30 cellular contexts compared by ENCODE assay signal in the genomic region with DNA sequence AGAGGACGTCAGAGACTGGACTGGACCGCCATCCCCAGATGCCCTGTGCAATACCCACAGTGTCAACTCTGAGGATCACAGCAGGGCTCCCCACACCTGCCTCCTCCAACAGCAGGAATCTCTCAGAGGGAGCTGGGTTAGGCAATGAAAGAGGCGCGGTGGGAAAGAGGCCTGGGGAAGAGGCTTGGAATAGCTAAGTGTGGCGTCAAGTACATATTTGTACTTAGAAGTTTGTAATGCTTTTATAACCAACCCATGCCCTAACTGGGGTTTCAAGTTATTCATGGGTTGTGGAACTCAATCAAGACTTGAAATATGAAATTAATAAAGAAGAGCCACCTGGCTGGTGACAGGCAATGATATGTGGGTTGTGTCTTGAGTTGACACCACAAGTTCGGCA. TPM values are rescaled to one million over a fixed set of nuclear protein-coding genes. Genes with fewer than 3 reads are reported as not detected.
"Had no signal": no experiment of that assay in that cellular context is flagged by ENCODE, and none has a peak within 500 bp of the region (broad histone marks: within the 10 kb centered on the region; RNA-seq: fewer than 3 reads in every experiment).

No MANE protein-coding gene starts in this region.

- H3K27ac ChIP-seq: brain microvascular endothelial cell, SJCRH30, SK-N-MC had no signal

- H3K4me3 Mint-ChIP-seq: activated CD4-positive, alpha-beta memory T cell treated with anti-CD3 and anti-CD28 coated beads for 36 hours; activated naive CD8-positive, alpha-beta T cell treated with anti-CD3 and anti-CD28 coated beads for 36 hours; activated T-cell treated with anti-CD3 and anti-CD28 coated beads, Interleukin-2, amount 50 U/mL, for 4 hours; activated T-helper 1 cell treated with anti-CD3 and anti-CD28 coated beads, Interleukin-12 subunit alpha, Interleukin-12 subunit beta, Interleukin-2, Interleukin-4 antibody, amounts not matched to agents 30 ng/mL and 10 ng/mL and 1 ng/mL, durations not matched to agents 14 hours and 24 hours and 36 hours; IgD-negative memory B cell had no signal

- H3K36me3 ChIP-seq: brain microvascular endothelial cell, SJCRH30 had no signal

- H3K36me3 Mint-ChIP-seq: activated CD4-positive, alpha-beta memory T cell treated with anti-CD3 and anti-CD28 coated beads for 36 hours; activated naive CD8-positive, alpha-beta T cell treated with anti-CD3 and anti-CD28 coated beads for 36 hours; IgD-negative memory B cell had no signal

- H3K4me3 ChIP-seq: SJCRH30, SK-N-MC had no signal

- H3K27me3 ChIP-seq: brain microvascular endothelial cell, SJCRH30 had no signal

- DNase-seq: activated CD4-positive, alpha-beta memory T cell treated with anti-CD3 and anti-CD28 coated beads for 36 hours; activated CD4-positive, alpha-beta T cell treated with anti-CD3 and anti-CD28 coated beads, Interleukin-2, amount 50 U/mL, for 1 hour; activated gamma-delta T cell treated with Interleukin-2 at 50 U/mL for 16 hours; activated naive CD4-positive, alpha-beta T cell treated with anti-CD3 and anti-CD28 coated beads, Interleukin-2, amount 50 U/mL, for 16 hours; activated naive CD8-positive, alpha-beta T cell treated with anti-CD3 and anti-CD28 coated beads for 36 hours; activated T-cell treated with anti-CD3 and anti-CD28 coated beads for 4 hours; activated T-cell treated with anti-CD3 and anti-CD28 coated beads, Interleukin-2, amount 50 U/mL, for 4 hours; amniotic stem cell; aorta; brain microvascular endothelial cell; central memory CD4-positive, alpha-beta T cell; Kasumi-1; KBM-7; MM.1S; MV-4-11; NCI-H1092; NCI-H1694; NCI-H1930; NCI-H2081 treated with DMSO at 0.1 percent for 48 hours; NCI-H345; NCI-H524 treated with DMSO at 0.1 percent for 48 hours; SHP77; SJCRH30 had no signal

- H3K27ac Mint-ChIP-seq: activated CD4-positive, alpha-beta memory T cell treated with anti-CD3 and anti-CD28 coated beads for 36 hours; activated naive CD8-positive, alpha-beta T cell treated with anti-CD3 and anti-CD28 coated beads for 36 hours; activated T-helper 1 cell treated with anti-CD3 and anti-CD28 coated beads, Interleukin-12 subunit alpha, Interleukin-12 subunit beta, Interleukin-2, Interleukin-4 antibody, amounts not matched to agents 30 ng/mL and 10 ng/mL and 1 ng/mL, durations not matched to agents 14 hours and 24 hours and 36 hours; IgD-negative memory B cell had no signal

- ATAC-seq: activated T-cell treated with anti-CD3 and anti-CD28 coated beads, Interleukin-2, amount 50 U/mL, for 4 hours; HepG2; Panc1 had no signal

- H3K4me1 Mint-ChIP-seq: activated naive CD8-positive, alpha-beta T cell treated with anti-CD3 and anti-CD28 coated beads for 36 hours; IgD-negative memory B cell had no signal

RNA-seq across cellular contexts. Expression of a gene that starts 28.7 kb away (rescaled TPM):
- total RNA-seq: activated CD4-positive, alpha-beta memory T cell treated with anti-CD3 and anti-CD28 coated beads for 36 hours; activated naive CD8-positive, alpha-beta T cell treated with anti-CD3 and anti-CD28 coated beads for 36 hours; activated T-helper 1 cell treated with anti-CD3 and anti-CD28 coated beads, Interleukin-12 subunit alpha, Interleukin-12 subunit beta, Interleukin-2, Interleukin-4 antibody, amounts not matched to agents 30 ng/mL and 10 ng/mL and 1 ng/mL, durations not matched to agents 14 hours and 24 hours and 36 hours; T-helper 1 cell treated with Interleukin-12 subunit alpha and Interleukin-12 subunit beta and Interleukin-4 antibody, amounts not matched to agents 30 ng/mL and 1 ng/mL, for 36 hours; T-helper 2 cell treated with Interferon-gamma antibody and Interleukin-4, amounts not matched to agents 100 ng/mL and 5 ng/mL, for 36 hours had no signal
